In genomic region chr7:192035-192649, GRCh38 we compare ENCODE assay signal across 8 cellular contexts. TPM values are rescaled to one million over a fixed set of nuclear protein-coding genes. Genes with fewer than 3 reads are reported as not detected.
DNase-seq lines count a peak whose midpoint lies in the region; ATAC-seq, FAIRE-seq and TF ChIP-seq lines count a peak whose summit lies in the region.

FAM20C (plus strand) TSS chr7:192571; CDS start chr7:193200, 629 bp downstream.

- H3K9me3 Mint-ChIP-seq in activated T-helper 2 cell treated with anti-CD3 and anti-CD28 coated beads, Interferon-gamma antibody, Interleukin-2, Interleukin-4, amounts not matched to agents 10 μg/mL and 5 μg/mL and 100 μg/mL, durations not matched to agents 14 hours and 24 hours and 36 hours = no peaks in the 10 kb centered on the region
- H3K9me3 Mint-ChIP-seq in stimulated activated effector memory CD8-positive, alpha-beta T cell treated with anti-CD3 and anti-CD28 coated beads, Interleukin-12 subunit alpha, Interleukin-12 subunit beta, amount 100 ng/mL, for 72 hours = no peaks in the 10 kb centered on the region

- H3K4me3 ChIP-seq in fibroblast of mammary gland (ENCODE audit: control insufficient read depth, low read depth, low read length) (peak within 1 kb of the TSS; percentile 95), mucosa of rectum (ENCODE audit: low read length in 2 of 2) (peak within 1 kb of the TSS; percentile 54 to 60)

- no peak for FAIRE-seq in GM12891 (lab: Jason Lieb, UNC)

- H3K27ac ChIP-seq in mucosa of rectum (ENCODE audit: low read depth in 2 of 2, low read length in 2 of 2) = peak within 1 kb of the TSS; percentile 67 to 71

- H3K36me3 Mint-ChIP-seq in activated T-helper 2 cell treated with anti-CD3 and anti-CD28 coated beads, Interferon-gamma antibody, Interleukin-2, Interleukin-4, amounts not matched to agents 10 μg/mL and 5 μg/mL and 100 μg/mL, durations not matched to agents 14 hours and 24 hours and 36 hours (ENCODE audit: low read depth) = no peaks in the 10 kb centered on the region
- H3K36me3 Mint-ChIP-seq in stimulated activated effector memory CD8-positive, alpha-beta T cell treated with anti-CD3 and anti-CD28 coated beads, Interleukin-12 subunit alpha, Interleukin-12 subunit beta, amount 100 ng/mL, for 72 hours = no peaks in the 10 kb centered on the region

- no peaks in the 10 kb centered on the region for H3K27me3 ChIP-seq in mucosa of rectum (ENCODE audit: control insufficient read depth in 2 of 2, insufficient read depth in 2 of 2, low read length in 2 of 2)

- no peak for TF ChIP-seq POLR2A in GM12891 (IDR thresholded peaks at IDR 0.05; ENCODE audit: low read depth, low read length)

- no peaks in the 10 kb centered on the region for H3K9me3 ChIP-seq in mucosa of rectum (ENCODE audit: control insufficient read depth in 2 of 2, low read length in 2 of 2)

- H3K4me1 ChIP-seq in mucosa of rectum (ENCODE audit: control insufficient read depth in 2 of 2, insufficient read depth in 2 of 2, low read length in 2 of 2) = peaks cover 11 to 15% of the 10 kb centered on the region in 2 donors

- intact Hi-C loops in activated T-helper 2 cell treated with anti-CD3 and anti-CD28 coated beads, Interferon-gamma antibody, Interleukin-2, Interleukin-4, amounts not matched to agents 10 μg/mL and 5 μg/mL and 100 μg/mL, durations not matched to agents 14 hours and 24 hours and 36 hours (cut with micrococcal nuclease) = no loop called here

- peak; percentile 73 for ATAC-seq in stimulated activated effector memory CD8-positive, alpha-beta T cell treated with anti-CD3 and anti-CD28 coated beads, Interleukin-12 subunit alpha, Interleukin-12 subunit beta, amount 100 ng/mL, for 72 hours
- no peak for ATAC-seq in HG03280 (IDR thresholded peaks at IDR 0.05; ENCODE audit: unreplicated experiment)

- TF ChIP-seq CTCF in fibroblast of mammary gland (conservative IDR thresholded peaks at IDR 0.05; ENCODE audit: control insufficient read depth, insufficient read depth, low read depth, low read length) = no peak

- no peak within 1 kb of the TSS for H3K27ac Mint-ChIP-seq in activated T-helper 2 cell treated with anti-CD3 and anti-CD28 coated beads, Interferon-gamma antibody, Interleukin-2, Interleukin-4, amounts not matched to agents 10 μg/mL and 5 μg/mL and 100 μg/mL, durations not matched to agents 14 hours and 24 hours and 36 hours
- no peak within 1 kb of the TSS for H3K27ac Mint-ChIP-seq in stimulated activated effector memory CD8-positive, alpha-beta T cell treated with anti-CD3 and anti-CD28 coated beads, Interleukin-12 subunit alpha, Interleukin-12 subunit beta, amount 100 ng/mL, for 72 hours

- H3K4me3 Mint-ChIP-seq in activated T-helper 2 cell treated with anti-CD3 and anti-CD28 coated beads, Interferon-gamma antibody, Interleukin-2, Interleukin-4, amounts not matched to agents 10 μg/mL and 5 μg/mL and 100 μg/mL, durations not matched to agents 14 hours and 24 hours and 36 hours (ENCODE audit: low read depth) = peak within 1 kb of the TSS; percentile 53
- peak within 1 kb of the TSS; percentile 57 for H3K4me3 Mint-ChIP-seq in stimulated activated effector memory CD8-positive, alpha-beta T cell treated with anti-CD3 and anti-CD28 coated beads, Interleukin-12 subunit alpha, Interleukin-12 subunit beta, amount 100 ng/mL, for 72 hours

- H3K36me3 ChIP-seq in mucosa of rectum (ENCODE audit: control insufficient read depth in 2 of 2, insufficient read depth in 2 of 2, low read length in 2 of 2) = peaks cover 3 to 9% of the 10 kb centered on the region in 2 donors

- DNase-seq in GM12891 (ENCODE audit: insufficient read length, low spot score) = peak; percentile 53
- peak; percentile 59 to 80 for DNase-seq in NCI-H446 (lab: John Stamatoyannopoulos, UW)
- DNase-seq in activated T-helper 2 cell treated with anti-CD3 and anti-CD28 coated beads, Interferon-gamma antibody, Interleukin-2, Interleukin-4, amounts not matched to agents 10 μg/mL and 5 μg/mL and 100 μg/mL, durations not matched to agents 14 hours and 24 hours and 36 hours (ENCODE audit: low spot score) = peak; percentile 18
- DNase-seq in fibroblast of mammary gland (ENCODE audit: low read depth) = peak; percentile 82
- peak; percentile 9 to 52 for DNase-seq in stimulated activated effector memory CD8-positive, alpha-beta T cell treated with anti-CD3 and anti-CD28 coated beads, Interleukin-12 subunit alpha, Interleukin-12 subunit beta, amount 100 ng/mL, for 72 hours (ENCODE audit: low spot score in 2 of 2)
- no peak for DNase-seq in NCI-H524 treated with DMSO at 0.1 percent for 48 hours (lab: John Stamatoyannopoulos, UW)

- peak within 1 kb of the TSS; percentile 15 to 54 for H3K9ac ChIP-seq in mucosa of rectum (ENCODE audit: low read depth in 1 of 2, low read length in 2 of 2)

- peaks cover 39% of the 10 kb centered on the region for H3K27me3 Mint-ChIP-seq in activated T-helper 2 cell treated with anti-CD3 and anti-CD28 coated beads, Interferon-gamma antibody, Interleukin-2, Interleukin-4, amounts not matched to agents 10 μg/mL and 5 μg/mL and 100 μg/mL, durations not matched to agents 14 hours and 24 hours and 36 hours (ENCODE audit: low read depth)

- peaks cover 2% of the 10 kb centered on the region for H3K4me1 Mint-ChIP-seq in activated T-helper 2 cell treated with anti-CD3 and anti-CD28 coated beads, Interferon-gamma antibody, Interleukin-2, Interleukin-4, amounts not matched to agents 10 μg/mL and 5 μg/mL and 100 μg/mL, durations not matched to agents 14 hours and 24 hours and 36 hours (ENCODE audit: low read depth)
- H3K4me1 Mint-ChIP-seq in stimulated activated effector memory CD8-positive, alpha-beta T cell treated with anti-CD3 and anti-CD28 coated beads, Interleukin-12 subunit alpha, Interleukin-12 subunit beta, amount 100 ng/mL, for 72 hours = peaks cover 6% of the 10 kb centered on the region

TF ChIP-seq in GM12891, 5 proteins besides CTCF, POLR2A, EP300 and RAD21:
- no peak for TF ChIP-seq POU2F2 (IDR thresholded peaks at IDR 0.05; ENCODE audit: low read depth, low read length)
- no peak for TF ChIP-seq SPI1 (IDR thresholded peaks at IDR 0.05; ENCODE audit: low read depth, low read length)
- no peak for TF ChIP-seq TAF1 (IDR thresholded peaks at IDR 0.05; ENCODE audit: low read depth, low read length)

RNA-seq across cellular contexts. Expression of gene FAM20C, which starts in this region (rescaled TPM):
- polyA plus RNA-seq in GM12891 (2012; ENCODE audit: low read depth, missing spikeins) = not detected
- total RNA-seq in activated T-helper 2 cell treated with anti-CD3 and anti-CD28 coated beads, Interferon-gamma antibody, Interleukin-2, Interleukin-4, amounts not matched to agents 10 μg/mL and 5 μg/mL and 100 μg/mL, durations not matched to agents 14 hours and 24 hours and 36 hours = 0.74 and 1.3 TPM in 2 replicates
